Comparison of ENCODE assay signal across 12 cellular contexts in genomic region chr3:71056327-71056726, GRCh38.
DNase-seq lines count a peak whose midpoint lies in the region; ATAC-seq and TF ChIP-seq lines count a peak whose summit lies in the region.
"Had no signal": no experiment of that assay in that cellular context is flagged by ENCODE, and none has a peak within 500 bp of the region (broad histone marks: within the 10 kb centered on the region; RNA-seq: fewer than 3 reads in every experiment).

No MANE protein-coding gene starts in this region.

- H3K9me3 ChIP-seq in Peyer's patch (no peaks in the 10 kb centered on the region), esophagus squamous epithelium (no peaks in the 10 kb centered on the region), Caco-2 (no peaks in the 10 kb centered on the region)

- ATAC-seq in GM21717 (IDR thresholded peaks at IDR 0.05; ENCODE audit: unreplicated experiment), result no peak

- intact Hi-C loops in Calu3 (cut with micrococcal nuclease; ENCODE audit: unreplicated experiment), result no loop called here
- intact Hi-C loops in esophagus squamous epithelium (cut with DNase I), result no loop called here
- intact Hi-C loops in Caco-2 (cut with micrococcal nuclease; ENCODE audit: unreplicated experiment), result no loop called here

- CTCF ChIA-PET in Calu3 (lab: Charles Lee), result no interaction called here
- CTCF ChIA-PET in Caco-2 (lab: Charles Lee), result no interaction called here

- no peak overlapping the region for H3K4me3 ChIP-seq in Peyer's patch
- H3K4me3 ChIP-seq in esophagus squamous epithelium, result peak overlapping the region in 1 of 4 donors; percentile 33
- no peak overlapping the region for H3K4me3 ChIP-seq in Caco-2 (ENCODE audit: low read depth, low read length)

- H3K27me3 Mint-ChIP-seq in Calu3 (ENCODE audit: unreplicated experiment) (no peaks in the 10 kb centered on the region), Caco-2 (ENCODE audit: insufficient read depth, unreplicated experiment) (no peaks in the 10 kb centered on the region)
- H3K27me3 Mint-ChIP-seq: activated naive CD8-positive, alpha-beta T cell treated with anti-CD3 and anti-CD28 coated beads, Interleukin-2, amount 10 ng/mL, durations not matched to agents 7 days and 5 days had no signal

- H3K36me3 Mint-ChIP-seq in Calu3 (ENCODE audit: insufficient read depth, unreplicated experiment) (peaks cover 20% of the 10 kb centered on the region), Caco-2 (ENCODE audit: insufficient read depth, unreplicated experiment) (peaks cover 50% of the 10 kb centered on the region)

- H3K36me3 ChIP-seq in Peyer's patch (peaks cover 0 to 8% (median 0%) of the 10 kb centered on the region in 3 donors), esophagus squamous epithelium (peaks cover 0 to 23% (median 0%) of the 10 kb centered on the region in 3 donors), Caco-2 (ENCODE audit: control insufficient read depth, insufficient read depth, low read length) (no peaks in the 10 kb centered on the region; the same call in 1 of the 2 replicates)

- H3K4me1 Mint-ChIP-seq in Calu3 (ENCODE audit: low read depth, unreplicated experiment) (peaks cover 32% of the 10 kb centered on the region), Caco-2 (ENCODE audit: low read depth, unreplicated experiment) (peaks cover 59% of the 10 kb centered on the region)

- no TSS peak for BruUV-seq in Calu3 (replicated peaks; lab: Mats Ljungman, UMichigan)
- no TSS peak for BruUV-seq in Caco-2 (replicated peaks; lab: Mats Ljungman, UMichigan)

- POLR2A ChIA-PET in Caco-2 (lab: Charles Lee), result interaction anchor here (0.7 kb wide), 1 partner anchor 819 kb away, joined by 4 read pairs; no protein-coding TSS in a partner anchor

- peaks cover 0 to 53% (median 14%) of the 10 kb centered on the region in 4 donors for H3K4me1 ChIP-seq in Peyer's patch
- H3K4me1 ChIP-seq in esophagus squamous epithelium, result peaks cover 22 to 100% (median 74%) of the 10 kb centered on the region in 3 donors
- H3K4me1 ChIP-seq in Caco-2, result peaks cover 62% of the 10 kb centered on the region

- WGBS in esophagus squamous epithelium, 2 donors, result 19 to 32% methylated on average over 5 of the region's 5 CpGs

- peak overlapping the region in 3 of 4 donors; percentile 25 to 55 (median 30) for H3K27ac ChIP-seq in Peyer's patch
- H3K27ac ChIP-seq in esophagus squamous epithelium, result peak overlapping the region; percentile 44 to 99 (median 90)

- no peak for TF ChIP-seq CTCF in Calu3 (IDR thresholded peaks at IDR 0.05; ENCODE audit: unreplicated experiment)
- no peak for TF ChIP-seq CTCF in Peyer's patch (IDR thresholded peaks at IDR 0.05)
- TF ChIP-seq CTCF in esophagus squamous epithelium (IDR thresholded peaks at IDR 0.05), result no peak
- no peak for TF ChIP-seq CTCF in Caco-2 (IDR thresholded peaks at IDR 0.05; ENCODE audit: insufficient read depth in 1 of 2, low read depth in 1 of 2, low read length in 1 of 2, severe bottlenecking in 1 of 2, unreplicated experiment in 1 of 2)

- no peak overlapping the region for H3K27ac Mint-ChIP-seq in Calu3 (ENCODE audit: unreplicated experiment)
- no peak overlapping the region for H3K27ac Mint-ChIP-seq in Caco-2 (ENCODE audit: unreplicated experiment)

- H3K4me3 Mint-ChIP-seq in Calu3 (ENCODE audit: low read depth, unreplicated experiment) (peak overlapping the region; percentile 26), Caco-2 (ENCODE audit: unreplicated experiment) (no peak overlapping the region)

- H3K27me3 ChIP-seq in Peyer's patch (no peaks in the 10 kb centered on the region), esophagus squamous epithelium (no peaks in the 10 kb centered on the region), Caco-2 (replicated peaks; ENCODE audit: control insufficient read depth, insufficient read depth, low read length) (no peaks in the 10 kb centered on the region)

- TF ChIP-seq POLR2A in Peyer's patch (IDR thresholded peaks at IDR 0.05) (no peak), esophagus squamous epithelium (IDR thresholded peaks at IDR 0.05) (no peak)

- DNase-seq in Calu3 (no peak), Peyer's patch (no peak), esophagus squamous epithelium (lab: John Stamatoyannopoulos, UW) (no peak), renal cortical epithelial cell (ENCODE audit: low read depth) (peak; percentile 27), NCI-H128 (lab: John Stamatoyannopoulos, UW; ENCODE audit: unreplicated experiment) (no peak), Caco-2 (no peak)
- DNase-seq in activated CD8-positive, alpha-beta memory T cell treated with anti-CD3 and anti-CD28 coated beads, Interleukin-2, amount 50 U/mL, for 4 hours, result no peak
- DNase-seq: activated naive CD8-positive, alpha-beta T cell treated with anti-CD3 and anti-CD28 coated beads, Interleukin-2, amount 10 ng/mL, durations not matched to agents 7 days and 5 days; DND-41; NCI-H345; nucleus accumbens had no signal

- H3K9me3 Mint-ChIP-seq in Calu3 (ENCODE audit: low read depth, unreplicated experiment) (no peaks in the 10 kb centered on the region), Caco-2 (ENCODE audit: unreplicated experiment) (no peaks in the 10 kb centered on the region)
- H3K9me3 Mint-ChIP-seq: activated naive CD8-positive, alpha-beta T cell treated with anti-CD3 and anti-CD28 coated beads, Interleukin-2, amount 10 ng/mL, durations not matched to agents 7 days and 5 days had no signal
